ENCODE assay signal across 20 cellular contexts in genomic region chr16:69346683-69347082, GRCh38. TPM values are rescaled to one million over a fixed set of nuclear protein-coding genes. Genes with fewer than 3 reads are reported as not detected.
DNase-seq lines count a peak whose midpoint lies in the region; ATAC-seq, FAIRE-seq and TF ChIP-seq lines count a peak whose summit lies in the region.
"Had no signal": no experiment of that assay in that cellular context is flagged by ENCODE, and none has a peak within 500 bp of the region (broad histone marks: within the 10 kb centered on the region; RNA-seq: fewer than 3 reads in every experiment).

No MANE protein-coding gene starts in this region.

- DNase-seq in CD14-positive monocyte (ENCODE audit: low spot score) (no peak), HCT116 (ENCODE audit: low read depth, low spot score) (no peak), GM12878 (ENCODE audit: low read depth, low spot score) (no peak), H4 (ENCODE audit: low spot score) (no peak), anterior cingulate cortex (lab: John Stamatoyannopoulos, UW) (no peak)
- no peak for DNase-seq in central memory CD4-positive, alpha-beta T cell
- DNase-seq: CD8-positive, alpha-beta T cell; DMS79 treated with DMSO at 0.1 percent for 48 hours; GM23248; NCI-H1436; NCI-H2029 treated with DMSO at 0.1 percent for 48 hours; NCI-H2171 treated with DMSO at 0.1 percent for 48 hours; NCI-H446 treated with DMSO at 0.1 percent for 48 hours; NK-92 treated with Interleukin-12 subunit alpha and Interleukin-12 subunit beta, amount 100 ng/mL, for 24 hours; SW 1271 had no signal

- no peaks in the 10 kb centered on the region for H3K9me3 Mint-ChIP-seq in CD14-positive monocyte
- H3K9me3 Mint-ChIP-seq: CD8-positive, alpha-beta T cell had no signal

- no peak overlapping the region for H3K4me3 Mint-ChIP-seq in CD14-positive monocyte
- H3K4me3 Mint-ChIP-seq: B cell; CD8-positive, alpha-beta T cell had no signal

- H3K9me2 ChIP-seq in HCT116 (ENCODE audit: insufficient read depth): no peaks in the 10 kb centered on the region

- H3K4me3 ChIP-seq in HCT116 (replicated peaks in 1 of 2; ENCODE audit: low read depth in 1 of 2, low read length in 2 of 2): no peak overlapping the region
- no peak overlapping the region for H3K4me3 ChIP-seq in GM12878
- H3K4me3 ChIP-seq: GM23248, SJSA1 had no signal

- H4K20me1 ChIP-seq in HCT116 (ENCODE audit: insufficient read depth): no peaks in the 10 kb centered on the region; the same call in 1 of the 2 replicates
- peaks cover under 1% of the 10 kb centered on the region; the same call in 1 of the 2 replicates for H4K20me1 ChIP-seq in GM12878 (ENCODE audit: control insufficient read depth, insufficient read depth)

- intact Hi-C loops in CD14-positive monocyte (cut with micrococcal nuclease) (no loop called here), HCT116 (cut with micrococcal nuclease) (no loop called here), GM12878 (cut with micrococcal nuclease; ENCODE audit: unreplicated experiment) (no loop called here)

- H3K27me3 ChIP-seq in HCT116 (ENCODE audit: insufficient read depth, low read length) (no peaks in the 10 kb centered on the region), GM12878 (replicated peaks in 1 of 2; ENCODE audit: control insufficient read depth in 2 of 2, insufficient read depth in 2 of 2, low read length in 1 of 2) (no peaks in the 10 kb centered on the region)
- H3K27me3 ChIP-seq: SJSA1 had no signal

- CTCF ChIA-PET in HCT116 (lab: Charles Lee) (no interaction called here), GM12878 (lab: Yijun Ruan, JAX) (interaction anchor here (0.5 to 0.6 kb wide), 3 partner anchors 20 to 241 kb away, joined by 3 read pairs; partner anchors contain the start of gene HAS3)

- SMC1A ChIA-PET in GM12878 (lab: Charles Lee; ENCODE audit: uncharacterized antibody, unreplicated experiment): interaction anchor here (0.5 to 0.9 kb wide), 2 partner anchors 38 to 205 kb away, joined by 3 to 4 read pairs; no protein-coding TSS in a partner anchor

- H3K9ac ChIP-seq in HCT116 (ENCODE audit: low read length): no peak overlapping the region
- no peak overlapping the region for H3K9ac ChIP-seq in GM12878 (ENCODE audit: control insufficient read depth, insufficient read depth, low read length)
- H3K9ac ChIP-seq: GM23248, KMS-11 had no signal

- H3K27ac ChIP-seq in HCT116 (ENCODE audit: low read depth, low read length) (no peak overlapping the region), GM12878 (ENCODE audit: control insufficient read depth, insufficient read depth) (no peak overlapping the region)
- H3K27ac ChIP-seq: GM23248, KMS-11, SJSA1 had no signal

- H3K4me2 ChIP-seq in HCT116 (ENCODE audit: low read length): no peak overlapping the region
- no peak overlapping the region for H3K4me2 ChIP-seq in GM12878 (ENCODE audit: control insufficient read depth, insufficient read depth)
- H3K4me2 ChIP-seq: KMS-11 had no signal

- peak; percentile 28; the same call in 1 of the 2 replicates for ATAC-seq in HCT116
- ATAC-seq in GM12878: no peak

- TF ChIP-seq CTCF in CD14-positive monocyte (IDR thresholded peaks at IDR 0.05): no peak
- no peak for TF ChIP-seq CTCF in HCT116 (IDR thresholded peaks at IDR 0.05 in 2 of 3, conservative IDR thresholded peaks at IDR 0.05 in 1 of 3; ENCODE audit: borderline replicate concordance in 1 of 3, insufficient read depth in 1 of 3, low read depth in 2 of 3, low read length in 2 of 3)
- TF ChIP-seq CTCF in GM12878 (IDR thresholded peaks at IDR 0.05 in 2 of 3, conservative IDR thresholded peaks at IDR 0.05 in 1 of 3; ENCODE audit: control insufficient read depth in 2 of 3, extremely low read depth in 1 of 3, insufficient read depth in 1 of 3, low read depth in 3 of 3, low read length in 3 of 3): no peak

- H3K4me1 Mint-ChIP-seq in CD14-positive monocyte: peaks cover 20% of the 10 kb centered on the region

- H3K36me3 ChIP-seq in HCT116 (ENCODE audit: control insufficient read depth in 1 of 2, insufficient read depth in 2 of 2, low read length in 2 of 2) (peaks cover 15 to 27% of the 10 kb centered on the region in 2 experiments; a peak in 3 of 4 replicates), GM12878 (ENCODE audit: control insufficient read depth in 2 of 2, insufficient read depth in 2 of 2, low read length in 1 of 2) (peaks cover 0 to 14% of the 10 kb centered on the region in 2 experiments; a peak in 2 of 4 replicates)

- H3K79me2 ChIP-seq in HCT116 (ENCODE audit: insufficient read depth, low read length): peaks cover 26% of the 10 kb centered on the region
- H3K79me2 ChIP-seq in GM12878 (ENCODE audit: control insufficient read depth, insufficient read depth, low read length): peaks cover 6% of the 10 kb centered on the region

- peaks cover 0 to 10% of the 10 kb centered on the region in 2 experiments; a peak in 2 of 4 replicates for H3K4me1 ChIP-seq in HCT116 (ENCODE audit: control insufficient read depth in 1 of 2, insufficient read depth in 2 of 2, low read length in 2 of 2)
- H3K4me1 ChIP-seq in GM12878 (ENCODE audit: control insufficient read depth, insufficient read depth, low read length): peaks cover 14% of the 10 kb centered on the region
- H3K4me1 ChIP-seq: SJSA1 had no signal

- H3K36me3 Mint-ChIP-seq in CD14-positive monocyte: peaks cover 32 to 41% of the 10 kb centered on the region in 2 donors

- TF ChIP-seq POLR2A in HCT116 (IDR thresholded peaks at IDR 0.05; ENCODE audit: borderline replicate concordance, extremely low read depth, insufficient read depth, insufficient read length) (no peak), GM12878 (IDR thresholded peaks at IDR 0.05; ENCODE audit: low read depth, low read length) (no peak)

- RAD21 ChIA-PET in HCT116 (lab: Charles Lee; ENCODE audit: low non-redundant PET in 1 of 2, low total read pairs in 2 of 2, uncharacterized antibody in 2 of 2, unreplicated experiment in 2 of 2) (no interaction called here), GM12878 (lab: Charles Lee; ENCODE audit: unreplicated experiment) (no interaction called here)

- no peaks in the 10 kb centered on the region for H3K9me3 ChIP-seq in HCT116 (ENCODE audit: control insufficient read depth in 1 of 2, insufficient read depth in 1 of 2, low read depth in 1 of 2, low read length in 2 of 2)
- no peaks in the 10 kb centered on the region for H3K9me3 ChIP-seq in GM12878 (replicated peaks; ENCODE audit: control insufficient read depth, insufficient read depth, low read length)
- H3K9me3 ChIP-seq: SJSA1 had no signal

- no peak for FAIRE-seq in GM12878 (lab: Jason Lieb, UNC)
- FAIRE-seq: G401.6 had no signal

- WGBS in GM12878 (ENCODE audit: insufficient coverage, insufficient replicate concordance, low lambda C conversion rate, missing lambda C conversion rate): 81% methylated on average over 6 of the region's 6 CpGs

- H3K27ac Mint-ChIP-seq in CD14-positive monocyte: peak overlapping the region in 4 of 7 donors; percentile 68 to 88 (median 78)
- H3K27ac Mint-ChIP-seq: CD8-positive, alpha-beta T cell had no signal

- TF ChIP-seq RAD21 in HCT116 (IDR thresholded peaks at IDR 0.05; ENCODE audit: low read depth) (no peak), GM12878 (IDR thresholded peaks at IDR 0.05; ENCODE audit: insufficient read depth, low read depth, low read length) (no peak)

- in situ Hi-C loops in GM12878 (cut with MboI): no loop called here

- BruUV-seq in HCT116 (replicated peaks; lab: Mats Ljungman, UMichigan) (no TSS peak), GM12878 (replicated peaks; lab: Mats Ljungman, UMichigan) (no TSS peak)

- H3K27me3 Mint-ChIP-seq in CD14-positive monocyte (ENCODE audit: low read depth in 3 of 3): no peaks in the 10 kb centered on the region
- H3K27me3 Mint-ChIP-seq: B cell had no signal

- TF ChIP-seq EP300 in GM12878 (IDR thresholded peaks at IDR 0.05; ENCODE audit: borderline replicate concordance in 1 of 2, control insufficient read depth in 1 of 2, low read depth in 2 of 2, low read length in 2 of 2): no peak

- no peak overlapping the region for H2AFZ ChIP-seq in HCT116 (ENCODE audit: low read depth, low read length, poor library complexity, severe bottlenecking)
- H2AFZ ChIP-seq in GM12878 (ENCODE audit: control insufficient read depth, low read depth, low read length): no peak overlapping the region
- H2AFZ ChIP-seq: GM23248 had no signal

- POLR2A ChIA-PET in HCT116 (lab: Charles Lee) (no interaction called here), GM12878 (lab: Charles Lee) (interaction anchor here (1.1 to 1.2 kb wide), 2 partner anchors 9 to 38 kb away, joined by 3 read pairs; no protein-coding TSS in a partner anchor)

RNA-seq across cellular contexts. Expression of gene TMED6, which starts 4.9 kb away (rescaled TPM):
- polyA plus RNA-seq in CD14-positive monocyte (not detected), GM12878 (2011; rRNA removed) (0.30 and 0.36 TPM in 2 replicates), GM12878 (2014; fragmentation: Illumina TruSeq; extraction: Trizol) (0.78 and 1.4 TPM in 2 replicates), GM12878 (2014; fragmentation: Nextera tagmentation; extraction: Ambion mirVana) (under 1 TPM; 0.40 to 0.80 TPM), GM12878 (2014; rRNA removed) (0.27 and 0.52 TPM in 2 replicates), GM12878 (2016; fragmentation: Nextera tagmentation; extraction: Ambion mirVana) (under 1 TPM; 0.78 to 0.83 TPM)
- total RNA-seq in HCT116 (2021; ENCODE audit: unreplicated experiment) (0.91 TPM), GM12878 (2014; rRNA removed) (0.27 and 0.40 TPM in 2 replicates), GM12878 (2014; rRNA removed; fragmentation: Illumina TruSeq; extraction: Trizol) (0.37 and 1.1 TPM in 2 replicates), GM12878 (2021) (0.48 and 1.7 TPM in 2 replicates)
- 0.46 and 0.59 TPM in 2 replicates for polyA plus RNA-seq in HCT116 (2012)
- total RNA-seq in GM12878 (2013; cell fraction: nucleolus; rRNA removed): 1.5 TPM in 2 replicates
- polyA plus RNA-seq in GM12878 (2011; ENCODE audit: low read depth): 1.0 TPM
- polyA plus RNA-seq in GM12878 (2011; cell fraction: cytosol; rRNA removed): 0.12 and 0.18 TPM in 2 replicates
- polyA plus RNA-seq in GM12878 (2011; cell fraction: nucleus; rRNA removed): 0.47 and 0.70 TPM in 2 replicates
- polyA plus RNA-seq in GM12878 (2012): 0.69 and 1.4 TPM in 2 replicates
- not detected in 2 replicates for polyA minus RNA-seq in GM12878 (2011; rRNA and poly(A)+ RNA removed)
- polyA minus RNA-seq in GM12878 (2011; cell fraction: cytosol; rRNA and poly(A)+ RNA removed): not detected in 2 replicates
- not detected in 2 replicates for polyA minus RNA-seq in GM12878 (2011; cell fraction: nucleus; rRNA and poly(A)+ RNA removed)
- total RNA-seq in H4 (2014; rRNA removed; shearing (Covaris generic)): not detected in 2 replicates
- total RNA-seq: GM23248, M059J had no signal

RNA-seq across cellular contexts. Expression of gene NIP7, which starts 7.1 kb away (rescaled TPM):
- polyA plus RNA-seq in CD14-positive monocyte: 10 to 100 TPM; 14.2 to 16.4 TPM
- 62.8 TPM for total RNA-seq in HCT116 (2021; ENCODE audit: unreplicated experiment)
- 18.9 and 20.0 TPM in 2 replicates for polyA plus RNA-seq in HCT116 (2012)
- total RNA-seq in GM12878 (2013; cell fraction: nucleolus; rRNA removed): 21.6 and 24.4 TPM in 2 replicates
- 35.5 and 43.2 TPM in 2 replicates for total RNA-seq in GM12878 (2014; rRNA removed)
- 54.1 and 58.9 TPM in 2 replicates for total RNA-seq in GM12878 (2014; rRNA removed; fragmentation: Illumina TruSeq; extraction: Trizol)
- 38.5 and 39.1 TPM in 2 replicates for total RNA-seq in GM12878 (2021)
- 23.3 TPM for polyA plus RNA-seq in GM12878 (2011; ENCODE audit: low read depth)
- 18.8 and 20.7 TPM in 2 replicates for polyA plus RNA-seq in GM12878 (2011; rRNA removed)
- polyA plus RNA-seq in GM12878 (2011; cell fraction: cytosol; rRNA removed): 12.9 and 16.9 TPM in 2 replicates
- 7.0 and 9.8 TPM in 2 replicates for polyA plus RNA-seq in GM12878 (2011; cell fraction: nucleus; rRNA removed)
- 22.9 and 28.6 TPM in 2 replicates for polyA plus RNA-seq in GM12878 (2012)
- polyA plus RNA-seq in GM12878 (2014; fragmentation: Illumina TruSeq; extraction: Trizol): 57.7 and 68.6 TPM in 2 replicates
- polyA plus RNA-seq in GM12878 (2014; fragmentation: Nextera tagmentation; extraction: Ambion mirVana): 10 to 100 TPM; 57.8 to 62.9 TPM
- 35.5 and 38.6 TPM in 2 replicates for polyA plus RNA-seq in GM12878 (2014; rRNA removed)
- polyA plus RNA-seq in GM12878 (2016; fragmentation: Nextera tagmentation; extraction: Ambion mirVana): 10 to 100 TPM; 56.6 to 56.7 TPM
- 18.5 and 18.8 TPM in 2 replicates for polyA minus RNA-seq in GM12878 (2011; rRNA and poly(A)+ RNA removed)
- 7.5 and 7.9 TPM in 2 replicates for polyA minus RNA-seq in GM12878 (2011; cell fraction: cytosol; rRNA and poly(A)+ RNA removed)
- polyA minus RNA-seq in GM12878 (2011; cell fraction: nucleus; rRNA and poly(A)+ RNA removed): 9.7 and 11.0 TPM in 2 replicates
- 28.9 and 44.9 TPM in 2 replicates for total RNA-seq in H4 (2014; rRNA removed; shearing (Covaris generic))

RNA-seq across cellular contexts. Expression of gene COG8, which starts 7.3 kb away (rescaled TPM):
- polyA plus RNA-seq in CD14-positive monocyte: 10 to 100 TPM; 21.6 to 24.1 TPM
- total RNA-seq in HCT116 (2021; ENCODE audit: unreplicated experiment): 50.3 TPM
- 21.0 and 28.2 TPM in 2 replicates for polyA plus RNA-seq in HCT116 (2012)
- 59.5 and 67.1 TPM in 2 replicates for total RNA-seq in GM12878 (2013; cell fraction: nucleolus; rRNA removed)
- 38.0 and 39.6 TPM in 2 replicates for total RNA-seq in GM12878 (2014; rRNA removed)
- total RNA-seq in GM12878 (2014; rRNA removed; fragmentation: Illumina TruSeq; extraction: Trizol): 18.1 and 19.1 TPM in 2 replicates
- 29.9 and 38.6 TPM in 2 replicates for total RNA-seq in GM12878 (2021)
- polyA plus RNA-seq in GM12878 (2011; ENCODE audit: low read depth): 10.7 TPM
- 12.4 and 20.3 TPM in 2 replicates for polyA plus RNA-seq in GM12878 (2011; rRNA removed)
- 26.3 and 31.1 TPM in 2 replicates for polyA plus RNA-seq in GM12878 (2011; cell fraction: cytosol; rRNA removed)
- polyA plus RNA-seq in GM12878 (2011; cell fraction: nucleus; rRNA removed): 24.1 and 27.5 TPM in 2 replicates
- polyA plus RNA-seq in GM12878 (2012): 13.7 and 16.0 TPM in 2 replicates
- 13.1 and 17.5 TPM in 2 replicates for polyA plus RNA-seq in GM12878 (2014; fragmentation: Illumina TruSeq; extraction: Trizol)
- polyA plus RNA-seq in GM12878 (2014; fragmentation: Nextera tagmentation; extraction: Ambion mirVana): 1 to 10 TPM; 2.8 to 3.1 TPM
- polyA plus RNA-seq in GM12878 (2014; rRNA removed): 25.1 and 27.2 TPM in 2 replicates
- 10 to 100 TPM; 29.2 to 31.0 TPM for polyA plus RNA-seq in GM12878 (2016; fragmentation: Nextera tagmentation; extraction: Ambion mirVana)
- polyA minus RNA-seq in GM12878 (2011; rRNA and poly(A)+ RNA removed): 35.3 and 52.3 TPM in 2 replicates
- 15.2 and 16.5 TPM in 2 replicates for polyA minus RNA-seq in GM12878 (2011; cell fraction: cytosol; rRNA and poly(A)+ RNA removed)
- 29.6 and 47.5 TPM in 2 replicates for polyA minus RNA-seq in GM12878 (2011; cell fraction: nucleus; rRNA and poly(A)+ RNA removed)
- total RNA-seq in H4 (2014; rRNA removed; shearing (Covaris generic)): 28.8 and 30.8 TPM in 2 replicates

RNA-seq across cellular contexts. Expression of gene PDF, which starts 16.3 kb away (rescaled TPM):
- polyA plus RNA-seq in CD14-positive monocyte: 1 to 10 TPM; 4.2 to 7.2 TPM
- total RNA-seq in HCT116 (2021; ENCODE audit: unreplicated experiment): 33.9 TPM
- polyA plus RNA-seq in HCT116 (2012): 15.4 and 21.5 TPM in 2 replicates
- total RNA-seq in GM12878 (2013; cell fraction: nucleolus; rRNA removed): 9.9 and 10.2 TPM in 2 replicates
- 32.5 and 42.0 TPM in 2 replicates for total RNA-seq in GM12878 (2014; rRNA removed)
- total RNA-seq in GM12878 (2014; rRNA removed; fragmentation: Illumina TruSeq; extraction: Trizol): 2.4 and 3.0 TPM in 2 replicates
- total RNA-seq in GM12878 (2021): 25.8 and 28.7 TPM in 2 replicates
- 5.3 TPM for polyA plus RNA-seq in GM12878 (2011; ENCODE audit: low read depth)
- polyA plus RNA-seq in GM12878 (2011; rRNA removed): 1.4 and 4.6 TPM in 2 replicates
- polyA plus RNA-seq in GM12878 (2011; cell fraction: cytosol; rRNA removed): 8.8 and 15.5 TPM in 2 replicates
- 9.9 and 10.9 TPM in 2 replicates for polyA plus RNA-seq in GM12878 (2011; cell fraction: nucleus; rRNA removed)
- 8.2 and 10.7 TPM in 2 replicates for polyA plus RNA-seq in GM12878 (2012)
- 1.9 and 2.4 TPM in 2 replicates for polyA plus RNA-seq in GM12878 (2014; fragmentation: Illumina TruSeq; extraction: Trizol)
- under 1 TPM; 0.13 to 0.37 TPM for polyA plus RNA-seq in GM12878 (2014; fragmentation: Nextera tagmentation; extraction: Ambion mirVana)
- polyA plus RNA-seq in GM12878 (2014; rRNA removed): 30.1 and 37.6 TPM in 2 replicates
- polyA plus RNA-seq in GM12878 (2016; fragmentation: Nextera tagmentation; extraction: Ambion mirVana): 10 to 100 TPM; 38.5 to 44.1 TPM
- polyA minus RNA-seq in GM12878 (2011; rRNA and poly(A)+ RNA removed): 3.1 and 4.0 TPM in 2 replicates
- 1.1 and 5.7 TPM in 2 replicates for polyA minus RNA-seq in GM12878 (2011; cell fraction: cytosol; rRNA and poly(A)+ RNA removed)
- polyA minus RNA-seq in GM12878 (2011; cell fraction: nucleus; rRNA and poly(A)+ RNA removed): 2.4 and 5.4 TPM in 2 replicates
- total RNA-seq in H4 (2014; rRNA removed; shearing (Covaris generic)): 36.9 and 38.5 TPM in 2 replicates

RNA-seq across cellular contexts. Expression of gene VPS4A, which starts 35.5 kb away (rescaled TPM):
- polyA plus RNA-seq in CD14-positive monocyte (10 to 100 TPM; 18.2 to 21.8 TPM), GM12878 (2011; rRNA removed) (5.7 and 8.7 TPM in 2 replicates), GM12878 (2014; fragmentation: Illumina TruSeq; extraction: Trizol) (13.8 and 22.2 TPM in 2 replicates), GM12878 (2014; fragmentation: Nextera tagmentation; extraction: Ambion mirVana) (1 to 10 TPM; 5.2 to 8.7 TPM), GM12878 (2014; rRNA removed) (20.3 and 24.0 TPM in 2 replicates), GM12878 (2016; fragmentation: Nextera tagmentation; extraction: Ambion mirVana) (10 to 100 TPM; 34.6 to 36.3 TPM)
- total RNA-seq in HCT116 (2021; ENCODE audit: unreplicated experiment) (42.2 TPM), GM12878 (2014; rRNA removed) (21.4 and 22.5 TPM in 2 replicates), GM12878 (2014; rRNA removed; fragmentation: Illumina TruSeq; extraction: Trizol) (16.1 and 17.2 TPM in 2 replicates), GM12878 (2021) (21.4 and 22.2 TPM in 2 replicates)
- polyA plus RNA-seq in HCT116 (2012): 46.9 and 53.1 TPM in 2 replicates
- total RNA-seq in GM12878 (2013; cell fraction: nucleolus; rRNA removed): 26.1 and 29.7 TPM in 2 replicates
- polyA plus RNA-seq in GM12878 (2011; ENCODE audit: low read depth): 16.3 TPM
- 13.2 and 13.9 TPM in 2 replicates for polyA plus RNA-seq in GM12878 (2011; cell fraction: cytosol; rRNA removed)
- polyA plus RNA-seq in GM12878 (2011; cell fraction: nucleus; rRNA removed): 19.0 and 24.1 TPM in 2 replicates
- 23.7 and 31.4 TPM in 2 replicates for polyA plus RNA-seq in GM12878 (2012)
- 8.6 and 16.8 TPM in 2 replicates for polyA minus RNA-seq in GM12878 (2011; rRNA and poly(A)+ RNA removed)
- 6.9 and 12.4 TPM in 2 replicates for polyA minus RNA-seq in GM12878 (2011; cell fraction: cytosol; rRNA and poly(A)+ RNA removed)
- 9.6 and 11.8 TPM in 2 replicates for polyA minus RNA-seq in GM12878 (2011; cell fraction: nucleus; rRNA and poly(A)+ RNA removed)
- 20.9 and 23.2 TPM in 2 replicates for total RNA-seq in H4 (2014; rRNA removed; shearing (Covaris generic))
